In genomic region chr11:93743316-93743715, GRCh38 we compare ENCODE assay signal across 13 cellular contexts. TPM values are rescaled to one million over a fixed set of nuclear protein-coding genes. Genes with fewer than 3 reads are reported as not detected.
DNase-seq lines count a peak whose midpoint lies in the region; ATAC-seq, FAIRE-seq and TF ChIP-seq lines count a peak whose summit lies in the region.
"Had no signal": no experiment of that assay in that cellular context is flagged by ENCODE, and none has a peak within 500 bp of the region (broad histone marks: within the 10 kb centered on the region; RNA-seq: fewer than 3 reads in every experiment).

No MANE protein-coding gene starts in this region.

- no peak for ATAC-seq in HepG2
- ATAC-seq in stimulated activated effector memory CD8-positive, alpha-beta T cell treated with anti-CD3 and anti-CD28 coated beads, Interleukin-12 subunit alpha, Interleukin-12 subunit beta, amount 100 ng/mL, for 72 hours: no peak
- no peak for ATAC-seq in HG03095 (IDR thresholded peaks at IDR 0.05; ENCODE audit: unreplicated experiment)

- no peaks in the 10 kb centered on the region for H3K27me3 Mint-ChIP-seq in activated T-cell treated with anti-CD3 and anti-CD28 coated beads, Interleukin-2, amount 50 U/mL, for 24 hours
- no peaks in the 10 kb centered on the region for H3K27me3 Mint-ChIP-seq in activated CD4-positive, alpha-beta memory T cell treated with anti-CD3 and anti-CD28 coated beads, Interleukin-2, amount 10 ng/mL, durations not matched to agents 7 days and 5 days

- H3K4me2 ChIP-seq in HepG2 (ENCODE audit: low read depth, low read length): peak overlapping the region; percentile 81

- no peak for TF ChIP-seq POLR2A in HepG2 (IDR thresholded peaks at IDR 0.05; ENCODE audit: insufficient read depth in 1 of 2, low read depth in 2 of 2, low read length in 2 of 2)
- no peak for TF ChIP-seq POLR2A in stomach (IDR thresholded peaks at IDR 0.05)

- no peak for TF ChIP-seq RAD21 in HepG2 (CRISPR knock-in tag; IDR thresholded peaks at IDR 0.05)

- no TSS peak for BruUV-seq in HepG2 (replicated peaks; lab: Mats Ljungman, UMichigan)

- peak overlapping the region in 1 of 3 experiments; percentile 90; a peak in 2 of 6 replicates for H3K4me3 ChIP-seq in HepG2 (replicated peaks in 1 of 3; ENCODE audit: insufficient read depth in 1 of 3, low read depth in 2 of 3, low read length in 3 of 3)
- peak overlapping the region in 1 of 4 donors; percentile 89 for H3K4me3 ChIP-seq in stomach
- H3K4me3 ChIP-seq: MG63 had no signal

- peaks cover 73% of the 10 kb centered on the region for H3K79me2 ChIP-seq in HepG2 (ENCODE audit: insufficient read depth, low read length)

- peak overlapping the region; percentile 22 for H3K27ac Mint-ChIP-seq in activated T-cell treated with anti-CD3 and anti-CD28 coated beads, Interleukin-2, amount 50 U/mL, for 24 hours
- H3K27ac Mint-ChIP-seq in activated CD4-positive, alpha-beta memory T cell treated with anti-CD3 and anti-CD28 coated beads, Interleukin-2, amount 10 ng/mL, durations not matched to agents 7 days and 5 days: no peak overlapping the region
- H3K27ac Mint-ChIP-seq in stimulated activated effector memory CD8-positive, alpha-beta T cell treated with anti-CD3 and anti-CD28 coated beads, Interleukin-12 subunit alpha, Interleukin-12 subunit beta, amount 100 ng/mL, for 72 hours: peak overlapping the region; percentile 100

- in situ Hi-C loops in HepG2 (cut with HindIII; ENCODE audit: extremely low pct_ligation_motif_present, low pct_unique_long_range_greater_than_20kb): loop anchor here (5.0 kb wide), 1 partner anchor 39 kb away; the partner anchor contains the start of gene MED17

- H3K27ac ChIP-seq in HepG2 (ENCODE audit: extremely low read length, insufficient read depth, low read length) (peak overlapping the region; percentile 100), stomach (peak overlapping the region in 1 of 5 donors; percentile 95)

- no peak overlapping the region for H2AFZ ChIP-seq in HepG2 (ENCODE audit: low read length)

- peaks cover 2 to 16% of the 10 kb centered on the region in 2 experiments; a peak in 2 of 5 replicates for H3K36me3 ChIP-seq in HepG2 (replicated peaks in 1 of 2; ENCODE audit: control insufficient read depth in 1 of 2, insufficient read depth in 2 of 2, low read length in 2 of 2)
- peaks cover 0 to 19% (median 15%) of the 10 kb centered on the region in 4 donors for H3K36me3 ChIP-seq in stomach

- CTCF ChIA-PET in activated CD4-positive, alpha-beta memory T cell treated with anti-CD3 and anti-CD28 coated beads, Interleukin-2, amount 10 ng/mL, durations not matched to agents 7 days and 5 days (lab: Charles Lee): no interaction called here
- CTCF ChIA-PET in HepG2 (lab: Yijun Ruan, JAX; ENCODE audit: low intra/inter-chr PET ratio, low total read pairs): no interaction called here

- DNase-seq in activated T-cell treated with anti-CD3 and anti-CD28 coated beads, Interleukin-2, amount 50 U/mL, for 24 hours: no peak
- no peak for DNase-seq in activated T-cell treated with anti-CD3 and anti-CD28 coated beads, Interleukin-2, amount 50 U/mL, for 48 hours
- DNase-seq in activated CD4-positive, alpha-beta memory T cell treated with anti-CD3 and anti-CD28 coated beads, Interleukin-2, amount 10 ng/mL, durations not matched to agents 7 days and 5 days: no peak
- DNase-seq in HepG2 (ENCODE audit: low spot score): no peak
- DNase-seq in stimulated activated effector memory CD8-positive, alpha-beta T cell treated with anti-CD3 and anti-CD28 coated beads, Interleukin-12 subunit alpha, Interleukin-12 subunit beta, amount 100 ng/mL, for 72 hours (ENCODE audit: low spot score in 2 of 2): no peak
- no peak for DNase-seq in Ammon's horn (ENCODE audit: low spot score)
- DNase-seq in stomach: no peak
- DNase-seq: activated CD8-positive, alpha-beta memory T cell treated with anti-CD3 and anti-CD28 coated beads, Interleukin-2, amount 50 U/mL, for 4 hours; central memory CD4-positive, alpha-beta T cell; MG63; small intestine had no signal

- POLR2A ChIA-PET in activated CD4-positive, alpha-beta memory T cell treated with anti-CD3 and anti-CD28 coated beads, Interleukin-2, amount 10 ng/mL, durations not matched to agents 7 days and 5 days (lab: Charles Lee): interaction anchor here (9.6 kb wide), 1 partner anchor 39 kb away, joined by 325 read pairs; the partner anchor contains the start of gene MED17
- POLR2A ChIA-PET in HepG2 (lab: Yijun Ruan, JAX): interaction anchor here (2.5 to 5.4 kb wide), 3 partner anchors 29 to 56 kb away, joined by 5 to 114 read pairs (median 22); partner anchors contain the start of gene MED17

- TF ChIP-seq CTCF in HepG2 (CRISPR knock-in tag; IDR thresholded peaks at IDR 0.05): no peak
- no peak for TF ChIP-seq CTCF in stomach (IDR thresholded peaks at IDR 0.05)

- H3K9me3 ChIP-seq in HepG2 (ENCODE audit: low read length) (no peaks in the 10 kb centered on the region), stomach (no peaks in the 10 kb centered on the region)
- H3K9me3 ChIP-seq: MG63, upper lobe of left lung had no signal

- peaks cover 18% of the 10 kb centered on the region for H4K20me1 ChIP-seq in HepG2 (ENCODE audit: insufficient read depth, low read length)

- H3K4me1 Mint-ChIP-seq in activated T-cell treated with anti-CD3 and anti-CD28 coated beads, Interleukin-2, amount 50 U/mL, for 24 hours (ENCODE audit: low read depth): peaks cover 33% of the 10 kb centered on the region
- peaks cover 31% of the 10 kb centered on the region for H3K4me1 Mint-ChIP-seq in activated CD4-positive, alpha-beta memory T cell treated with anti-CD3 and anti-CD28 coated beads, Interleukin-2, amount 10 ng/mL, durations not matched to agents 7 days and 5 days
- peaks cover 29% of the 10 kb centered on the region for H3K4me1 Mint-ChIP-seq in stimulated activated effector memory CD8-positive, alpha-beta T cell treated with anti-CD3 and anti-CD28 coated beads, Interleukin-12 subunit alpha, Interleukin-12 subunit beta, amount 100 ng/mL, for 72 hours

- H3K36me3 Mint-ChIP-seq in activated T-cell treated with anti-CD3 and anti-CD28 coated beads, Interleukin-2, amount 50 U/mL, for 24 hours (ENCODE audit: low read depth): peaks cover 63% of the 10 kb centered on the region
- H3K36me3 Mint-ChIP-seq in activated CD4-positive, alpha-beta memory T cell treated with anti-CD3 and anti-CD28 coated beads, Interleukin-2, amount 10 ng/mL, durations not matched to agents 7 days and 5 days (ENCODE audit: low read depth): peaks cover 46% of the 10 kb centered on the region
- peaks cover 53% of the 10 kb centered on the region for H3K36me3 Mint-ChIP-seq in stimulated activated effector memory CD8-positive, alpha-beta T cell treated with anti-CD3 and anti-CD28 coated beads, Interleukin-12 subunit alpha, Interleukin-12 subunit beta, amount 100 ng/mL, for 72 hours

- peak overlapping the region; percentile 100 for H3K4me3 Mint-ChIP-seq in activated T-cell treated with anti-CD3 and anti-CD28 coated beads, Interleukin-2, amount 50 U/mL, for 24 hours
- H3K4me3 Mint-ChIP-seq in activated CD4-positive, alpha-beta memory T cell treated with anti-CD3 and anti-CD28 coated beads, Interleukin-2, amount 10 ng/mL, durations not matched to agents 7 days and 5 days: peak overlapping the region; percentile 59
- H3K4me3 Mint-ChIP-seq in stimulated activated effector memory CD8-positive, alpha-beta T cell treated with anti-CD3 and anti-CD28 coated beads, Interleukin-12 subunit alpha, Interleukin-12 subunit beta, amount 100 ng/mL, for 72 hours: peak overlapping the region; percentile 98

- H3K9ac ChIP-seq in HepG2 (ENCODE audit: insufficient read depth, low read depth, low read length): peak overlapping the region; percentile 69; the same call in 1 of the 2 replicates

- TF ChIP-seq EP300 in HepG2 (IDR thresholded peaks at IDR 0.05; ENCODE audit: low read depth in 2 of 2, low read length in 2 of 2) (no peak), HepG2 (CRISPR knock-in tag; IDR thresholded peaks at IDR 0.05; ENCODE audit: borderline replicate concordance) (no peak), stomach (IDR thresholded peaks at IDR 0.05) (no peak)

- H3K9me3 Mint-ChIP-seq in activated T-cell treated with anti-CD3 and anti-CD28 coated beads, Interleukin-2, amount 50 U/mL, for 24 hours: no peaks in the 10 kb centered on the region
- H3K9me3 Mint-ChIP-seq in activated CD4-positive, alpha-beta memory T cell treated with anti-CD3 and anti-CD28 coated beads, Interleukin-2, amount 10 ng/mL, durations not matched to agents 7 days and 5 days: no peaks in the 10 kb centered on the region
- no peaks in the 10 kb centered on the region for H3K9me3 Mint-ChIP-seq in stimulated activated effector memory CD8-positive, alpha-beta T cell treated with anti-CD3 and anti-CD28 coated beads, Interleukin-12 subunit alpha, Interleukin-12 subunit beta, amount 100 ng/mL, for 72 hours

- no peak for FAIRE-seq in HepG2 (lab: Jason Lieb, UNC)
- FAIRE-seq: small intestine had no signal

- H3K4me1 ChIP-seq in HepG2 (ENCODE audit: insufficient read depth, low read length): peaks cover 57% of the 10 kb centered on the region
- peaks cover 42 to 69% (median 57%) of the 10 kb centered on the region in 4 donors for H3K4me1 ChIP-seq in stomach

- H3K27me3 ChIP-seq in HepG2 (ENCODE audit: control insufficient read depth in 1 of 2, insufficient read depth in 2 of 2, low read length in 2 of 2): peaks cover 0 to 2% of the 10 kb centered on the region in 2 experiments; a peak in 2 of 5 replicates
- H3K27me3 ChIP-seq in stomach: no peaks in the 10 kb centered on the region
- H3K27me3 ChIP-seq: MG63, upper lobe of left lung had no signal

- WGBS in HepG2 (ENCODE audit: low lambda C conversion rate): 91% methylated on average over 6 of the region's 21 CpGs
- WGBS in stomach, 5 donors: 86 to 93% (median 89%) methylated on average over 17 to 21 of the region's 21 CpGs

- intact Hi-C loops in HepG2 (cut with micrococcal nuclease; ENCODE audit: unreplicated experiment) (no loop called here), stomach (cut with DNase I; ENCODE audit: low total_unique reads) (no loop called here)

RNA-seq across cellular contexts. Expression of gene C11orf54, which starts 1.8 kb away (rescaled TPM):
- total RNA-seq in activated CD4-positive, alpha-beta memory T cell treated with anti-CD3 and anti-CD28 coated beads, Interleukin-2, amount 10 ng/mL, durations not matched to agents 7 days and 5 days: 10 to 100 TPM; 24.4 to 24.6 TPM
- total RNA-seq in HepG2 (2016; rRNA removed; fragmentation: Illumina TruSeq; extraction: Trizol) (50.1 and 68.3 TPM in 2 replicates), stomach (100 to 1,000 TPM in 1 of 5 donors, 10 to 100 TPM in 4; 25.1 to 236 (median 30.4) TPM)
- 25.7 and 26.9 TPM in 2 replicates for total RNA-seq in HepG2 (2016; cell fraction: cytosol; rRNA removed; fragmentation: Illumina TruSeq; extraction: Trizol; ENCODE audit: low read depth)
- 51.7 and 81.8 TPM in 2 replicates for total RNA-seq in HepG2 (2016; cell fraction: insoluble cytoplasmic fraction; rRNA removed; fragmentation: Illumina TruSeq; extraction: Trizol)
- 18.4 and 20.7 TPM in 2 replicates for total RNA-seq in HepG2 (2016; cell fraction: membrane; rRNA removed; fragmentation: Illumina TruSeq; extraction: Trizol)
- 25.8 and 27.7 TPM in 2 replicates for total RNA-seq in HepG2 (2016; cell fraction: nucleus; rRNA removed; fragmentation: Illumina TruSeq; extraction: Trizol)
- polyA plus RNA-seq in HepG2 (2011; rRNA removed) (36.1 and 42.7 TPM in 2 replicates), stomach (10 to 100 TPM; 11.5 to 33.3 (median 17.4) TPM)
- polyA plus RNA-seq in HepG2 (2011; cell fraction: cytosol; rRNA removed): 17.5 and 31.2 TPM in 2 replicates
- 16.4 and 20.9 TPM in 2 replicates for polyA plus RNA-seq in HepG2 (2011; cell fraction: nucleus; rRNA removed)
- polyA plus RNA-seq in HepG2 (2012): 50.3 and 62.2 TPM in 2 replicates
- polyA plus RNA-seq in HepG2 (2016; cell fraction: cytosol; fragmentation: Illumina TruSeq; extraction: Trizol; ENCODE audit: low read depth): 4.0 TPM in 2 replicates
- polyA plus RNA-seq in HepG2 (2016; cell fraction: insoluble cytoplasmic fraction; fragmentation: Illumina TruSeq; extraction: Trizol; ENCODE audit: low read depth): 54.3 and 55.1 TPM in 2 replicates
- polyA plus RNA-seq in HepG2 (2016; cell fraction: membrane; fragmentation: Illumina TruSeq; extraction: Trizol; ENCODE audit: low read depth): 7.4 and 7.6 TPM in 2 replicates
- 29.7 and 38.5 TPM in 2 replicates for polyA plus RNA-seq in HepG2 (2016; cell fraction: nucleus; fragmentation: Illumina TruSeq; extraction: Trizol; ENCODE audit: insufficient read depth, low read depth)
- polyA minus RNA-seq in HepG2 (2011; rRNA and poly(A)+ RNA removed; ENCODE audit: low replicate concordance): 12.3 and 13.3 TPM in 2 replicates
- 33.1 and 37.5 TPM in 2 replicates for polyA minus RNA-seq in HepG2 (2011; cell fraction: cytosol; rRNA and poly(A)+ RNA removed)
- polyA minus RNA-seq in HepG2 (2011; cell fraction: nucleus; rRNA and poly(A)+ RNA removed): 40.4 and 47.0 TPM in 2 replicates

RNA-seq across cellular contexts. Expression of gene TAF1D, which starts 2.0 kb away (rescaled TPM):
- total RNA-seq in activated CD4-positive, alpha-beta memory T cell treated with anti-CD3 and anti-CD28 coated beads, Interleukin-2, amount 10 ng/mL, durations not matched to agents 7 days and 5 days: 100 to 1,000 TPM; 183 to 184 TPM
- 96.9 and 207 TPM in 2 replicates for total RNA-seq in HepG2 (2016; rRNA removed; fragmentation: Illumina TruSeq; extraction: Trizol)
- total RNA-seq in HepG2 (2016; cell fraction: cytosol; rRNA removed; fragmentation: Illumina TruSeq; extraction: Trizol; ENCODE audit: low read depth): 320 and 373 TPM in 2 replicates
- 98.4 and 219 TPM in 2 replicates for total RNA-seq in HepG2 (2016; cell fraction: insoluble cytoplasmic fraction; rRNA removed; fragmentation: Illumina TruSeq; extraction: Trizol)
- 240 and 274 TPM in 2 replicates for total RNA-seq in HepG2 (2016; cell fraction: membrane; rRNA removed; fragmentation: Illumina TruSeq; extraction: Trizol)
- 644 and 668 TPM in 2 replicates for total RNA-seq in HepG2 (2016; cell fraction: nucleus; rRNA removed; fragmentation: Illumina TruSeq; extraction: Trizol)
- 99.6 and 132 TPM in 2 replicates for polyA plus RNA-seq in HepG2 (2011; rRNA removed)
- polyA plus RNA-seq in HepG2 (2011; cell fraction: cytosol; rRNA removed): 31.0 and 42.4 TPM in 2 replicates
- 212 and 272 TPM in 2 replicates for polyA plus RNA-seq in HepG2 (2011; cell fraction: nucleus; rRNA removed)
- 164 and 195 TPM in 2 replicates for polyA plus RNA-seq in HepG2 (2012)
- polyA plus RNA-seq in HepG2 (2016; cell fraction: cytosol; fragmentation: Illumina TruSeq; extraction: Trizol; ENCODE audit: low read depth): 299 and 310 TPM in 2 replicates
- 128 and 141 TPM in 2 replicates for polyA plus RNA-seq in HepG2 (2016; cell fraction: insoluble cytoplasmic fraction; fragmentation: Illumina TruSeq; extraction: Trizol; ENCODE audit: low read depth)
- polyA plus RNA-seq in HepG2 (2016; cell fraction: membrane; fragmentation: Illumina TruSeq; extraction: Trizol; ENCODE audit: low read depth): 203 and 217 TPM in 2 replicates
- polyA plus RNA-seq in HepG2 (2016; cell fraction: nucleus; fragmentation: Illumina TruSeq; extraction: Trizol; ENCODE audit: insufficient read depth, low read depth): 962 and 1,010 TPM in 2 replicates
- polyA minus RNA-seq in HepG2 (2011; rRNA and poly(A)+ RNA removed; ENCODE audit: low replicate concordance): 44.5 and 146 TPM in 2 replicates
- 58.0 and 63.0 TPM in 2 replicates for polyA minus RNA-seq in HepG2 (2011; cell fraction: cytosol; rRNA and poly(A)+ RNA removed)
- 1,028 and 1,029 TPM in 2 replicates for polyA minus RNA-seq in HepG2 (2011; cell fraction: nucleus; rRNA and poly(A)+ RNA removed)
- 100 to 1,000 TPM in 4 of 5 donors, 10 to 100 TPM in 1; 68.3 to 435 (median 145) TPM for total RNA-seq in stomach
- polyA plus RNA-seq in stomach: 100 to 1,000 TPM in 2 of 3 donors, 10 to 100 TPM in 1; 97.5 to 220 (median 193) TPM

RNA-seq across cellular contexts. Expression of gene MED17, which starts 40.8 kb away (rescaled TPM):
- 10 to 100 TPM; 40.6 to 42.9 TPM for total RNA-seq in activated CD4-positive, alpha-beta memory T cell treated with anti-CD3 and anti-CD28 coated beads, Interleukin-2, amount 10 ng/mL, durations not matched to agents 7 days and 5 days
- 31.3 and 37.0 TPM in 2 replicates for total RNA-seq in HepG2 (2016; rRNA removed; fragmentation: Illumina TruSeq; extraction: Trizol)
- total RNA-seq in HepG2 (2016; cell fraction: cytosol; rRNA removed; fragmentation: Illumina TruSeq; extraction: Trizol; ENCODE audit: low read depth): 8.3 and 9.8 TPM in 2 replicates
- total RNA-seq in HepG2 (2016; cell fraction: insoluble cytoplasmic fraction; rRNA removed; fragmentation: Illumina TruSeq; extraction: Trizol): 31.5 and 35.3 TPM in 2 replicates
- 11.6 and 12.4 TPM in 2 replicates for total RNA-seq in HepG2 (2016; cell fraction: membrane; rRNA removed; fragmentation: Illumina TruSeq; extraction: Trizol)
- total RNA-seq in HepG2 (2016; cell fraction: nucleus; rRNA removed; fragmentation: Illumina TruSeq; extraction: Trizol): 49.0 and 52.1 TPM in 2 replicates
- polyA plus RNA-seq in HepG2 (2011; rRNA removed): 18.0 and 23.1 TPM in 2 replicates
- 6.8 and 9.6 TPM in 2 replicates for polyA plus RNA-seq in HepG2 (2011; cell fraction: cytosol; rRNA removed)
- 43.3 and 55.5 TPM in 2 replicates for polyA plus RNA-seq in HepG2 (2011; cell fraction: nucleus; rRNA removed)
- polyA plus RNA-seq in HepG2 (2012): 11.6 and 17.1 TPM in 2 replicates
- 1.0 and 1.4 TPM in 2 replicates for polyA plus RNA-seq in HepG2 (2016; cell fraction: cytosol; fragmentation: Illumina TruSeq; extraction: Trizol; ENCODE audit: low read depth)
- 27.1 and 28.5 TPM in 2 replicates for polyA plus RNA-seq in HepG2 (2016; cell fraction: insoluble cytoplasmic fraction; fragmentation: Illumina TruSeq; extraction: Trizol; ENCODE audit: low read depth)
- polyA plus RNA-seq in HepG2 (2016; cell fraction: membrane; fragmentation: Illumina TruSeq; extraction: Trizol; ENCODE audit: low read depth): 2.1 and 2.8 TPM in 2 replicates
- polyA plus RNA-seq in HepG2 (2016; cell fraction: nucleus; fragmentation: Illumina TruSeq; extraction: Trizol; ENCODE audit: insufficient read depth, low read depth): 64.6 and 73.7 TPM in 2 replicates
- polyA minus RNA-seq in HepG2 (2011; rRNA and poly(A)+ RNA removed; ENCODE audit: low replicate concordance): 19.9 and 28.6 TPM in 2 replicates
- 7.9 and 9.3 TPM in 2 replicates for polyA minus RNA-seq in HepG2 (2011; cell fraction: cytosol; rRNA and poly(A)+ RNA removed)
- polyA minus RNA-seq in HepG2 (2011; cell fraction: nucleus; rRNA and poly(A)+ RNA removed): 90.1 and 95.1 TPM in 2 replicates
- 100 to 1,000 TPM in 1 of 5 donors, 10 to 100 TPM in 2, 1 to 10 TPM in 2; 9.3 to 121 (median 20.0) TPM for total RNA-seq in stomach
- 10 to 100 TPM in 2 of 3 donors, 1 to 10 TPM in 1; 6.5 to 10.6 (median 10.1) TPM for polyA plus RNA-seq in stomach
